In genomic region chr10:26480909-26481703, GRCh38 we compare ENCODE assay signal across 13 cellular contexts. TPM values are rescaled to one million over a fixed set of nuclear protein-coding genes. Genes with fewer than 3 reads are reported as not detected.
DNase-seq lines count a peak whose midpoint lies in the region; ATAC-seq and TF ChIP-seq lines count a peak whose summit lies in the region.
"Had no signal": no experiment of that assay in that cellular context is flagged by ENCODE, and none has a peak within 500 bp of the region (broad histone marks: within the 10 kb centered on the region; RNA-seq: fewer than 3 reads in every experiment).

No MANE protein-coding gene starts in this region.

- no peak for DNase-seq in activated naive CD4-positive, alpha-beta T cell treated with anti-CD3 and anti-CD28 coated beads for 36 hours
- no peak for DNase-seq in activated naive CD4-positive, alpha-beta T cell (lab: John Stamatoyannopoulos, UW)
- DNase-seq in effector memory CD4-positive, alpha-beta T cell: no peak
- peak; percentile 56 to 67 for DNase-seq in thyroid gland
- DNase-seq in EL: no peak
- no peak for DNase-seq in stimulated activated CD4-positive, alpha-beta T cell treated with anti-CD3 and anti-CD28 coated beads, Interleukin-2, amount 100 ng/mL, for 48 hours
- DNase-seq: left cardiac atrium, SJCRH30, small intestine had no signal

- H3K4me3 Mint-ChIP-seq in activated naive CD4-positive, alpha-beta T cell treated with anti-CD3 and anti-CD28 coated beads for 36 hours: peak overlapping the region; percentile 27

- H3K4me2 ChIP-seq in OCI-LY1 (ENCODE audit: low read length): peak overlapping the region; percentile 51; the same call in 1 of the 2 replicates

- no peak for TF ChIP-seq POLR2A in thyroid gland (IDR thresholded peaks at IDR 0.05)

- no peak for ATAC-seq in HG03521 (IDR thresholded peaks at IDR 0.05; ENCODE audit: unreplicated experiment)

- peaks cover 60% of the 10 kb centered on the region for H3K79me2 ChIP-seq in OCI-LY1 (ENCODE audit: insufficient read depth, low read length)

- H4K20me1 ChIP-seq in OCI-LY1 (ENCODE audit: insufficient read depth, low read length): no peaks in the 10 kb centered on the region

- H3K36me3 ChIP-seq in OCI-LY1 (ENCODE audit: insufficient read depth, low read length) (peaks cover 22% of the 10 kb centered on the region), thyroid gland (no peaks in the 10 kb centered on the region)
- H3K36me3 ChIP-seq in effector memory CD4-positive, alpha-beta T cell (ENCODE audit: control insufficient read depth, insufficient read depth, low read length): no peaks in the 10 kb centered on the region
- H3K36me3 ChIP-seq: SJCRH30, thoracic aorta had no signal

- 67 to 70% methylated on average over 3 of the region's 3 CpGs for WGBS in thyroid gland, 2 donors

- H3K9ac ChIP-seq in OCI-LY1 (ENCODE audit: low read length): peak overlapping the region; percentile 53; the same call in 1 of the 2 replicates

- H3K9me3 ChIP-seq in OCI-LY1 (ENCODE audit: low read length): no peaks in the 10 kb centered on the region
- no peaks in the 10 kb centered on the region for H3K9me3 ChIP-seq in effector memory CD4-positive, alpha-beta T cell (ENCODE audit: control insufficient read depth, low read length)
- no peaks in the 10 kb centered on the region for H3K9me3 ChIP-seq in thyroid gland
- H3K9me3 ChIP-seq: SJCRH30, thoracic aorta had no signal

- peak overlapping the region; percentile 89 for H3K27ac Mint-ChIP-seq in activated naive CD4-positive, alpha-beta T cell treated with anti-CD3 and anti-CD28 coated beads for 36 hours

- H3K36me3 Mint-ChIP-seq in activated naive CD4-positive, alpha-beta T cell treated with anti-CD3 and anti-CD28 coated beads for 36 hours (ENCODE audit: low read depth): peaks cover 3% of the 10 kb centered on the region

- H3K9me3 Mint-ChIP-seq in activated naive CD4-positive, alpha-beta T cell treated with anti-CD3 and anti-CD28 coated beads for 36 hours: no peaks in the 10 kb centered on the region

- peak overlapping the region; percentile 46 for H3K4me3 ChIP-seq in OCI-LY1 (ENCODE audit: low read depth, low read length, poor library complexity, severe bottlenecking)
- H3K4me3 ChIP-seq in effector memory CD4-positive, alpha-beta T cell (ENCODE audit: insufficient read depth, low read depth, low read length, poor library complexity, severe bottlenecking): no peak overlapping the region
- H3K4me3 ChIP-seq in thyroid gland (replicated peaks in 1 of 3): no peak overlapping the region
- H3K4me3 ChIP-seq: SJCRH30, thoracic aorta had no signal

- intact Hi-C loops in activated naive CD4-positive, alpha-beta T cell treated with anti-CD3 and anti-CD28 coated beads for 36 hours (cut with micrococcal nuclease): loop anchor here (10.0 kb wide), 1 partner anchor 1854 kb away; no protein-coding TSS in a partner anchor
- intact Hi-C loops in thyroid gland (cut with DNase I): no loop called here

- H3K27me3 Mint-ChIP-seq in activated naive CD4-positive, alpha-beta T cell treated with anti-CD3 and anti-CD28 coated beads for 36 hours (ENCODE audit: low read depth): no peaks in the 10 kb centered on the region

- H3F3A ChIP-seq in OCI-LY1 (ENCODE audit: insufficient read depth, low read length): peaks cover 8% of the 10 kb centered on the region

- H3K9me2 ChIP-seq in OCI-LY1 (ENCODE audit: low read depth, low read length): no peaks in the 10 kb centered on the region

- H3K27ac ChIP-seq in OCI-LY1 (ENCODE audit: low read depth, low read length, poor library complexity, severe bottlenecking) (peak overlapping the region; percentile 96), thyroid gland (peak overlapping the region in 2 of 3 donors; percentile 22 to 56)
- peak overlapping the region; percentile 39 for H3K27ac ChIP-seq in effector memory CD4-positive, alpha-beta T cell (ENCODE audit: insufficient read depth, low read length, poor library complexity, severe bottlenecking)
- H3K27ac ChIP-seq: SJCRH30 had no signal

- peaks cover 91% of the 10 kb centered on the region for H3K4me1 ChIP-seq in OCI-LY1 (ENCODE audit: insufficient read depth, low read length, severe bottlenecking)
- H3K4me1 ChIP-seq in effector memory CD4-positive, alpha-beta T cell (ENCODE audit: control insufficient read depth, insufficient read depth, low read length, poor library complexity, severe bottlenecking): peaks cover 58% of the 10 kb centered on the region
- H3K4me1 ChIP-seq in thyroid gland: peaks cover 5 to 26% of the 10 kb centered on the region in 2 donors
- H3K4me1 ChIP-seq: SJCRH30 had no signal

- TF ChIP-seq CTCF in OCI-LY1 (IDR thresholded peaks at IDR 0.05; ENCODE audit: low read length): peak; percentile 32
- no peak for TF ChIP-seq CTCF in thyroid gland (IDR thresholded peaks at IDR 0.05)

- peaks cover 68% of the 10 kb centered on the region for H3K4me1 Mint-ChIP-seq in activated naive CD4-positive, alpha-beta T cell treated with anti-CD3 and anti-CD28 coated beads for 36 hours (ENCODE audit: low read depth)

- H3K27me3 ChIP-seq in OCI-LY1 (ENCODE audit: insufficient read depth, low read length) (no peaks in the 10 kb centered on the region), thyroid gland (no peaks in the 10 kb centered on the region)
- H3K27me3 ChIP-seq in effector memory CD4-positive, alpha-beta T cell (replicated peaks; ENCODE audit: control insufficient read depth, insufficient read depth, low read length, poor library complexity, severe bottlenecking): no peaks in the 10 kb centered on the region

- CTCF ChIA-PET in activated naive CD4-positive, alpha-beta T cell treated with anti-CD3 and anti-CD28 coated beads for 36 hours (lab: Charles Lee): interaction anchor here (1.0 to 2.2 kb wide), 4 partner anchors 13 to 146 kb away, joined by 3 to 5 read pairs (median 4); no protein-coding TSS in a partner anchor

- H2AFZ ChIP-seq in OCI-LY1 (ENCODE audit: low read length): no peak overlapping the region

RNA-seq across cellular contexts. Expression of gene APBB1IP, which starts 43.0 kb away (rescaled TPM):
- total RNA-seq in activated naive CD4-positive, alpha-beta T cell treated with anti-CD3 and anti-CD28 coated beads for 36 hours: 10 to 100 TPM; 29.4 to 30.9 TPM
- 1 to 10 TPM; 1.5 to 4.3 (median 2.2) TPM for total RNA-seq in thyroid gland
- total RNA-seq: endothelial cell of umbilical vein, SJCRH30 had no signal

Comparison
In these comparisons a context has a peak if more than half of its experiments do, and no peak if none do; other contexts are left out.
1. DNase-seq: peak in thyroid gland (2 of 2); none in activated naive CD4-positive, alpha-beta T cell treated with anti-CD3 and anti-CD28 coated beads for 36 hours (single experiment), activated naive CD4-positive, alpha-beta T cell (0 of 4), effector memory CD4-positive, alpha-beta T cell (0 of 3), EL (single experiment) and stimulated activated CD4-positive, alpha-beta T cell treated with anti-CD3 and anti-CD28 coated beads, Interleukin-2, amount 100 ng/mL, for 48 hours (0 of 2).
2. H3K27ac ChIP-seq: peak in every context shown above with its lines; median percentile 96 in OCI-LY1; 39 in effector memory CD4-positive, alpha-beta T cell; 39 in thyroid gland.
3. RNA of gene APBB1IP, which starts 43.0 kb away (total RNA-seq): 29.4 to 30.9 TPM in activated naive CD4-positive, alpha-beta T cell treated with anti-CD3 and anti-CD28 coated beads for 36 hours; 1.5 to 4.3 TPM in thyroid gland; every median in the first group is over 4 times any median in the second.